In genomic region chrX:152831391-152831790, GRCh38 we compare ENCODE assay signal across 8 cellular contexts. TPM values are rescaled to one million over a fixed set of nuclear protein-coding genes. Genes with fewer than 3 reads are reported as not detected.
DNase-seq lines count a peak whose midpoint lies in the region; ATAC-seq and TF ChIP-seq lines count a peak whose summit lies in the region.

No MANE protein-coding gene starts in this region.

- H3K9me3 ChIP-seq in left lung (no peaks in the 10 kb centered on the region), thymus (ENCODE audit: control insufficient read depth) (no peaks in the 10 kb centered on the region)

- no peaks in the 10 kb centered on the region for H3K27me3 Mint-ChIP-seq in activated CD4-positive, alpha-beta T cell treated with anti-CD3 and anti-CD28 coated beads for 36 hours
- H3K27me3 Mint-ChIP-seq in activated naive CD8-positive, alpha-beta T cell treated with anti-CD3 and anti-CD28 coated beads, Interleukin-2, amount 50 U/mL, for 24 hours: no peaks in the 10 kb centered on the region

- H3K27me3 ChIP-seq in left lung: no peaks in the 10 kb centered on the region
- H3K27me3 ChIP-seq in thymus (ENCODE audit: control insufficient read depth, insufficient read depth): no peaks in the 10 kb centered on the region

- H3K4me1 ChIP-seq in left lung (no peaks in the 10 kb centered on the region), thymus (ENCODE audit: control insufficient read depth, insufficient read depth, low read length) (peaks cover 2% of the 10 kb centered on the region)

- H3K27ac ChIP-seq in left lung (peak overlapping the region in 1 of 2 donors; percentile 80), thymus (ENCODE audit: low read depth) (no peak overlapping the region)

- H3K4me3 Mint-ChIP-seq in activated CD4-positive, alpha-beta T cell treated with anti-CD3 and anti-CD28 coated beads for 36 hours: peak overlapping the region; percentile 83
- H3K4me3 Mint-ChIP-seq in activated naive CD8-positive, alpha-beta T cell treated with anti-CD3 and anti-CD28 coated beads, Interleukin-2, amount 50 U/mL, for 24 hours: peak overlapping the region; percentile 88

- CTCF ChIA-PET in activated CD4-positive, alpha-beta T cell treated with anti-CD3 and anti-CD28 coated beads for 36 hours (lab: Charles Lee): interaction anchor here (0.6 to 0.8 kb wide), 2 partner anchors 27 to 129 kb away, joined by 3 to 4 read pairs; no protein-coding TSS in a partner anchor

- TF ChIP-seq CTCF in left lung (IDR thresholded peaks at IDR 0.05): no peak

- H3K36me3 Mint-ChIP-seq in activated CD4-positive, alpha-beta T cell treated with anti-CD3 and anti-CD28 coated beads for 36 hours (ENCODE audit: low read depth): peaks cover 12% of the 10 kb centered on the region
- H3K36me3 Mint-ChIP-seq in activated naive CD8-positive, alpha-beta T cell treated with anti-CD3 and anti-CD28 coated beads, Interleukin-2, amount 50 U/mL, for 24 hours (ENCODE audit: low read depth): peaks cover 7% of the 10 kb centered on the region

- H3K27ac Mint-ChIP-seq in activated CD4-positive, alpha-beta T cell treated with anti-CD3 and anti-CD28 coated beads for 36 hours: peak overlapping the region; percentile 78
- peak overlapping the region; percentile 86 for H3K27ac Mint-ChIP-seq in activated naive CD8-positive, alpha-beta T cell treated with anti-CD3 and anti-CD28 coated beads, Interleukin-2, amount 50 U/mL, for 24 hours

- no peak for DNase-seq in activated CD4-positive, alpha-beta T cell treated with anti-CD3 and anti-CD28 coated beads for 36 hours
- DNase-seq in activated CD4-positive, alpha-beta T cell treated with anti-CD3 and anti-CD28 coated beads for 1 hour: no peak
- no peak for DNase-seq in activated naive CD8-positive, alpha-beta T cell treated with anti-CD3 and anti-CD28 coated beads, Interleukin-2, amount 50 U/mL, for 24 hours
- DNase-seq in left lung (no peak), cerebellar nuclear complex (lab: John Stamatoyannopoulos, UW) (no peak)
- DNase-seq in NK-92 treated with Interleukin-12 subunit alpha and Interleukin-12 subunit beta, amount 100 ng/mL, for 24 hours (lab: John Stamatoyannopoulos, UW): no peak
- DNase-seq in activated CD4-positive, CD25-positive, alpha-beta regulatory T cell treated with anti-CD3 and anti-CD28 coated beads, Interleukin-2, amount 50 U/mL, for 72 hours: no peak

- no peak for ATAC-seq in activated CD4-positive, alpha-beta T cell treated with anti-CD3 and anti-CD28 coated beads for 36 hours
- no peak for ATAC-seq in activated naive CD8-positive, alpha-beta T cell treated with anti-CD3 and anti-CD28 coated beads, Interleukin-2, amount 50 U/mL, for 24 hours
- no peak for ATAC-seq in left lung

- 8% methylated on average over 10 of the region's 10 CpGs for whole genome bisulfite sequencing in thymus

- H3K9me3 Mint-ChIP-seq in activated CD4-positive, alpha-beta T cell treated with anti-CD3 and anti-CD28 coated beads for 36 hours (ENCODE audit: low read depth): no peaks in the 10 kb centered on the region
- H3K9me3 Mint-ChIP-seq in activated naive CD8-positive, alpha-beta T cell treated with anti-CD3 and anti-CD28 coated beads, Interleukin-2, amount 50 U/mL, for 24 hours: no peaks in the 10 kb centered on the region

- H3K4me3 ChIP-seq in left lung (peak overlapping the region; percentile 45 to 56), thymus (ENCODE audit: low read length) (peak overlapping the region; percentile 69)

- H3K36me3 ChIP-seq in left lung (peaks cover 0 to 23% of the 10 kb centered on the region in 2 donors), thymus (ENCODE audit: control insufficient read depth, insufficient read depth) (peaks cover 3% of the 10 kb centered on the region)

- POLR2A ChIA-PET in activated CD4-positive, alpha-beta T cell treated with anti-CD3 and anti-CD28 coated beads for 36 hours (lab: Charles Lee): interaction anchor here (1.4 kb wide), 1 partner anchor 10 kb away, joined by 6 read pairs; no protein-coding TSS in a partner anchor

- intact Hi-C loops in activated CD4-positive, alpha-beta T cell treated with anti-CD3 and anti-CD28 coated beads for 36 hours (cut with DNase I, micrococcal nuclease): loop anchor here (2.0 to 10.0 kb wide), 4 partner anchors 96 to 1933 kb away; partner anchors contain the start of genes CD99L2 (in 1 of the 2) and VMA21 (in 1 of the 2)
- intact Hi-C loops in left lung (cut with DNase I): no loop called here

- H3K4me1 Mint-ChIP-seq in activated CD4-positive, alpha-beta T cell treated with anti-CD3 and anti-CD28 coated beads for 36 hours: peaks cover 19% of the 10 kb centered on the region
- H3K4me1 Mint-ChIP-seq in activated naive CD8-positive, alpha-beta T cell treated with anti-CD3 and anti-CD28 coated beads, Interleukin-2, amount 50 U/mL, for 24 hours: peaks cover 17% of the 10 kb centered on the region

RNA-seq across cellular contexts. Expression of gene NSDHL, which starts 0.5 kb away (rescaled TPM):
- total RNA-seq in activated CD4-positive, alpha-beta T cell treated with anti-CD3 and anti-CD28 coated beads for 36 hours: 10 to 100 TPM; 20.0 to 20.6 TPM
- total RNA-seq in left lung: 10 to 100 TPM; 21.1 to 42.5 TPM
- polyA plus RNA-seq in thymus: 9.9 TPM

RNA-seq across cellular contexts. Expression of gene CETN2, which starts 0.8 kb away (rescaled TPM):
- 10 to 100 TPM; 11.2 to 13.1 TPM for total RNA-seq in activated CD4-positive, alpha-beta T cell treated with anti-CD3 and anti-CD28 coated beads for 36 hours
- 10 to 100 TPM; 33.5 to 37.2 TPM for total RNA-seq in left lung
- 37.4 TPM for polyA plus RNA-seq in thymus

Comparison
In these comparisons a context has a peak if more than half of its experiments do, and no peak if none do; other contexts are left out.
1. intact Hi-C loops: an anchor here in activated CD4-positive, alpha-beta T cell treated with anti-CD3 and anti-CD28 coated beads for 36 hours (2.0 to 10.0 kb wide); none called in left lung.